1 cellular context compared by ENCODE assay signal in the genomic region with DNA sequence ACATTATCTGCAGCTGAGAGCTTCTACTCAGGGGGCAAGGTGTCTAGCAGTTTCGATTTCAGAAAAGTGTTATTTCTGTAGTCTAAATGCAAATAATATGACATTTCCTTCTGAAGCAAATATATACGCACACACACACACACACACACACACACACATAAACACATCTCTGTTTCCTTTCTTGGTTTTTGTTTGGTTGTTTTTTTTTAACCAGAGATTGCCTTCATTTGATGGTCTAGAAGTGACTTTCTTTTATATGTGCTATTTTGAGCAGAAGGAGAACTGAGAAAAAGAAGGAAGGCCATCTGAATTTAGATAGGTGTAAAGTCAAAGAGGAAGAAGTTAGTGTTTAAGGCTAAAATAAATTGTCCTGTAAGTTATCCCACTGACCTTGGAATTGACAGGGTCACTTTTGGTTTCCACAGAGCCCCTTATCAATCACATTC.
TF ChIP-seq lines count a peak whose summit lies in the region.

No MANE protein-coding gene starts in this region.

TF ChIP-seq in GM12878, 131 proteins besides CTCF, POLR2A, EP300 and RAD21 (continued from another document and continues in another):
- TF ChIP-seq, protein P1, sequence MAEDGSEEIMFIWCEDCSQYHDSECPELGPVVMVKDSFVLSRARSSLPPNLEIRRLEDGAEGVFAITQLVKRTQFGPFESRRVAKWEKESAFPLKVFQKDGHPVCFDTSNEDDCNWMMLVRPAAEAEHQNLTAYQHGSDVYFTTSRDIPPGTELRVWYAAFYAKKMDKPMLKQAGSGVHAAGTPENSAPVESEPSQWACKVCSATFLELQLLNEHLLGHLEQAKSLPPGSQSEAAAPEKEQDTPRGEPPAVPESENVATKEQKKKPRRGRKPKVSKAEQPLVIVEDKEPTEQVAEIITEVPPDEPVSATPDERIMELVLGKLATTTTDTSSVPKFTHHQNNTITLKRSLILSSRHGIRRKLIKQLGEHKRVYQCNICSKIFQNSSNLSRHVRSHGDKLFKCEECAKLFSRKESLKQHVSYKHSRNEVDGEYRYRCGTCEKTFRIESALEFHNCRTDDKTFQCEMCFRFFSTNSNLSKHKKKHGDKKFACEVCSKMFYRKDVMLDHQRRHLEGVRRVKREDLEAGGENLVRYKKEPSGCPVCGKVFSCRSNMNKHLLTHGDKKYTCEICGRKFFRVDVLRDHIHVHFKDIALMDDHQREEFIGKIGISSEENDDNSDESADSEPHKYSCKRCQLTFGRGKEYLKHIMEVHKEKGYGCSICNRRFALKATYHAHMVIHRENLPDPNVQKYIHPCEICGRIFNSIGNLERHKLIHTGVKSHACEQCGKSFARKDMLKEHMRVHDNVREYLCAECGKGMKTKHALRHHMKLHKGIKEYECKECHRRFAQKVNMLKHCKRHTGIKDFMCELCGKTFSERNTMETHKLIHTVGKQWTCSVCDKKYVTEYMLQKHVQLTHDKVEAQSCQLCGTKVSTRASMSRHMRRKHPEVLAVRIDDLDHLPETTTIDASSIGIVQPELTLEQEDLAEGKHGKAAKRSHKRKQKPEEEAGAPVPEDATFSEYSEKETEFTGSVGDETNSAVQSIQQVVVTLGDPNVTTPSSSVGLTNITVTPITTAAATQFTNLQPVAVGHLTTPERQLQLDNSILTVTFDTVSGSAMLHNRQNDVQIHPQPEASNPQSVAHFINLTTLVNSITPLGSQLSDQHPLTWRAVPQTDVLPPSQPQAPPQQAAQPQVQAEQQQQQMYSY (CRISPR knock-in tag; IDR thresholded peaks at IDR 0.05) = no peak
- TF ChIP-seq TCF12 (IDR thresholded peaks at IDR 0.05; ENCODE audit: low read depth, low read length) = no peak
- TF ChIP-seq ZNF592 (IDR thresholded peaks at IDR 0.05) = no peak
- TF ChIP-seq BRCA1 (IDR thresholded peaks at IDR 0.05; ENCODE audit: low read depth, low read length) = no peak
- no peak for TF ChIP-seq SMC3 (IDR thresholded peaks at IDR 0.05; ENCODE audit: borderline replicate concordance, low read length)
- no peak for TF ChIP-seq TARDBP (IDR thresholded peaks at IDR 0.05; ENCODE audit: borderline replicate concordance)
- peak; percentile 79 for TF ChIP-seq GABPA (IDR thresholded peaks at IDR 0.05; ENCODE audit: low read depth)
- TF ChIP-seq, protein P2, sequence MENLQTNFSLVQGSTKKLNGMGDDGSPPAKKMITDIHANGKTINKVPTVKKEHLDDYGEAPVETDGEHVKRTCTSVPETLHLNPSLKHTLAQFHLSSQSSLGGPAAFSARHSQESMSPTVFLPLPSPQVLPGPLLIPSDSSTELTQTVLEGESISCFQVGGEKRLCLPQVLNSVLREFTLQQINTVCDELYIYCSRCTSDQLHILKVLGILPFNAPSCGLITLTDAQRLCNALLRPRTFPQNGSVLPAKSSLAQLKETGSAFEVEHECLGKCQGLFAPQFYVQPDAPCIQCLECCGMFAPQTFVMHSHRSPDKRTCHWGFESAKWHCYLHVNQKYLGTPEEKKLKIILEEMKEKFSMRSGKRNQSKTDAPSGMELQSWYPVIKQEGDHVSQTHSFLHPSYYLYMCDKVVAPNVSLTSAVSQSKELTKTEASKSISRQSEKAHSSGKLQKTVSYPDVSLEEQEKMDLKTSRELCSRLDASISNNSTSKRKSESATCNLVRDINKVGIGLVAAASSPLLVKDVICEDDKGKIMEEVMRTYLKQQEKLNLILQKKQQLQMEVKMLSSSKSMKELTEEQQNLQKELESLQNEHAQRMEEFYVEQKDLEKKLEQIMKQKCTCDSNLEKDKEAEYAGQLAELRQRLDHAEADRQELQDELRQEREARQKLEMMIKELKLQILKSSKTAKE (IDR thresholded peaks at IDR 0.05; ENCODE audit: low read depth, poor library complexity, severe bottlenecking) = peak; percentile 97
- TF ChIP-seq JUND (IDR thresholded peaks at IDR 0.05; ENCODE audit: low read depth, low read length) = 0 out of 2 replicates have a peak, but pooled peaks have one; percentile 6
- TF ChIP-seq, protein P3, sequence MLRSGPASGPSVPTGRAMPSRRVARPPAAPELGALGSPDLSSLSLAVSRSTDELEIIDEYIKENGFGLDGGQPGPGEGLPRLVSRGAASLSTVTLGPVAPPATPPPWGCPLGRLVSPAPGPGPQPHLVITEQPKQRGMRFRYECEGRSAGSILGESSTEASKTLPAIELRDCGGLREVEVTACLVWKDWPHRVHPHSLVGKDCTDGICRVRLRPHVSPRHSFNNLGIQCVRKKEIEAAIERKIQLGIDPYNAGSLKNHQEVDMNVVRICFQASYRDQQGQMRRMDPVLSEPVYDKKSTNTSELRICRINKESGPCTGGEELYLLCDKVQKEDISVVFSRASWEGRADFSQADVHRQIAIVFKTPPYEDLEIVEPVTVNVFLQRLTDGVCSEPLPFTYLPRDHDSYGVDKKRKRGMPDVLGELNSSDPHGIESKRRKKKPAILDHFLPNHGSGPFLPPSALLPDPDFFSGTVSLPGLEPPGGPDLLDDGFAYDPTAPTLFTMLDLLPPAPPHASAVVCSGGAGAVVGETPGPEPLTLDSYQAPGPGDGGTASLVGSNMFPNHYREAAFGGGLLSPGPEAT (IDR thresholded peaks at IDR 0.05; ENCODE audit: low read depth) = peak; percentile 97
- TF ChIP-seq MTA3 (IDR thresholded peaks at IDR 0.05; ENCODE audit: borderline replicate concordance, low read length) = peak; percentile 99; the same call in 1 of the 2 replicates
- TF ChIP-seq HCFC1 (IDR thresholded peaks at IDR 0.05; ENCODE audit: low read length) = no peak
- no peak for TF ChIP-seq HDGF (IDR thresholded peaks at IDR 0.05)
- TF ChIP-seq EED (IDR thresholded peaks at IDR 0.05; ENCODE audit: low read depth) = peak; percentile 68
- peak; percentile 96 for TF ChIP-seq MTA2 (IDR thresholded peaks at IDR 0.05; ENCODE audit: low read depth)
- TF ChIP-seq PAX5 (IDR thresholded peaks at IDR 0.05; ENCODE audit: borderline replicate concordance, low read depth, low read length) = peak; percentile 74; the same call in 1 of the 2 replicates
- TF ChIP-seq SIN3A (IDR thresholded peaks at IDR 0.05; ENCODE audit: low read depth, low read length) = no peak
- no peak for TF ChIP-seq HDAC6 (IDR thresholded peaks at IDR 0.05; ENCODE audit: unreplicated experiment)
- peak; percentile 79 for TF ChIP-seq NR2F1 (conservative IDR thresholded peaks at IDR 0.05)
- TF ChIP-seq STAT3 (IDR thresholded peaks at IDR 0.05; ENCODE audit: low read depth, low read length) = peak; percentile 95
- TF ChIP-seq BMI1 (IDR thresholded peaks at IDR 0.05; ENCODE audit: borderline replicate concordance) = peak; percentile 81
- TF ChIP-seq BCLAF1 (IDR thresholded peaks at IDR 0.05) = no peak
- TF ChIP-seq KLF5 (IDR thresholded peaks at IDR 0.05; ENCODE audit: partially characterized antibody) = no peak
- TF ChIP-seq FOXK2 (IDR thresholded peaks at IDR 0.05) = no peak
- peak; percentile 96 for TF ChIP-seq MEF2B (IDR thresholded peaks at IDR 0.05; ENCODE audit: partially characterized antibody, poor library complexity, severe bottlenecking)
- TF ChIP-seq, protein P4, sequence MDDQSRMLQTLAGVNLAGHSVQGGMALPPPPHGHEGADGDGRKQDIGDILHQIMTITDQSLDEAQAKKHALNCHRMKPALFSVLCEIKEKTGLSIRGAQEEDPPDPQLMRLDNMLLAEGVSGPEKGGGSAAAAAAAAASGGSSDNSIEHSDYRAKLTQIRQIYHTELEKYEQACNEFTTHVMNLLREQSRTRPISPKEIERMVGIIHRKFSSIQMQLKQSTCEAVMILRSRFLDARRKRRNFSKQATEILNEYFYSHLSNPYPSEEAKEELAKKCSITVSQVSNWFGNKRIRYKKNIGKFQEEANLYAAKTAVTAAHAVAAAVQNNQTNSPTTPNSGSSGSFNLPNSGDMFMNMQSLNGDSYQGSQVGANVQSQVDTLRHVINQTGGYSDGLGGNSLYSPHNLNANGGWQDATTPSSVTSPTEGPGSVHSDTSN (IDR thresholded peaks at IDR 0.05; ENCODE audit: insufficient replicate concordance, low read depth, low read length) = no peak
- TF ChIP-seq IKZF2 (IDR thresholded peaks at IDR 0.05) = peak; percentile 98 to 99
- no peak for TF ChIP-seq YBX1 (IDR thresholded peaks at IDR 0.05)
- TF ChIP-seq RELA (IDR thresholded peaks at IDR 0.05; ENCODE audit: borderline replicate concordance, partially characterized antibody) = no peak
- no peak for TF ChIP-seq NR2C2 (IDR thresholded peaks at IDR 0.05; ENCODE audit: borderline replicate concordance, control insufficient read depth, insufficient read length, low read depth)
- 0 out of 2 replicates have a peak, but pooled peaks have one; percentile 6 for TF ChIP-seq YY1 (IDR thresholded peaks at IDR 0.05; ENCODE audit: low read depth, low read length)
- TF ChIP-seq SMAD5 (IDR thresholded peaks at IDR 0.05; ENCODE audit: low read depth) = no peak
- TF ChIP-seq CEBPZ (IDR thresholded peaks at IDR 0.05; ENCODE audit: low read depth, low read length) = no peak
- TF ChIP-seq E2F4 (IDR thresholded peaks at IDR 0.05; ENCODE audit: low read depth, low read length) = no peak
- peak; percentile 97 for TF ChIP-seq PML (IDR thresholded peaks at IDR 0.05; ENCODE audit: low read length)
- TF ChIP-seq FOS (IDR thresholded peaks at IDR 0.05; ENCODE audit: borderline replicate concordance, extremely low read depth, insufficient read length) = no peak
- no peak for TF ChIP-seq MYB (IDR thresholded peaks at IDR 0.05; ENCODE audit: borderline replicate concordance, low read depth, low read length)
- TF ChIP-seq ASH2L (IDR thresholded peaks at IDR 0.05; ENCODE audit: borderline replicate concordance, low read depth) = no peak
- no peak for TF ChIP-seq CHD4 (IDR thresholded peaks at IDR 0.05)
